8 cellular contexts compared by ENCODE assay signal in the genomic region with DNA sequence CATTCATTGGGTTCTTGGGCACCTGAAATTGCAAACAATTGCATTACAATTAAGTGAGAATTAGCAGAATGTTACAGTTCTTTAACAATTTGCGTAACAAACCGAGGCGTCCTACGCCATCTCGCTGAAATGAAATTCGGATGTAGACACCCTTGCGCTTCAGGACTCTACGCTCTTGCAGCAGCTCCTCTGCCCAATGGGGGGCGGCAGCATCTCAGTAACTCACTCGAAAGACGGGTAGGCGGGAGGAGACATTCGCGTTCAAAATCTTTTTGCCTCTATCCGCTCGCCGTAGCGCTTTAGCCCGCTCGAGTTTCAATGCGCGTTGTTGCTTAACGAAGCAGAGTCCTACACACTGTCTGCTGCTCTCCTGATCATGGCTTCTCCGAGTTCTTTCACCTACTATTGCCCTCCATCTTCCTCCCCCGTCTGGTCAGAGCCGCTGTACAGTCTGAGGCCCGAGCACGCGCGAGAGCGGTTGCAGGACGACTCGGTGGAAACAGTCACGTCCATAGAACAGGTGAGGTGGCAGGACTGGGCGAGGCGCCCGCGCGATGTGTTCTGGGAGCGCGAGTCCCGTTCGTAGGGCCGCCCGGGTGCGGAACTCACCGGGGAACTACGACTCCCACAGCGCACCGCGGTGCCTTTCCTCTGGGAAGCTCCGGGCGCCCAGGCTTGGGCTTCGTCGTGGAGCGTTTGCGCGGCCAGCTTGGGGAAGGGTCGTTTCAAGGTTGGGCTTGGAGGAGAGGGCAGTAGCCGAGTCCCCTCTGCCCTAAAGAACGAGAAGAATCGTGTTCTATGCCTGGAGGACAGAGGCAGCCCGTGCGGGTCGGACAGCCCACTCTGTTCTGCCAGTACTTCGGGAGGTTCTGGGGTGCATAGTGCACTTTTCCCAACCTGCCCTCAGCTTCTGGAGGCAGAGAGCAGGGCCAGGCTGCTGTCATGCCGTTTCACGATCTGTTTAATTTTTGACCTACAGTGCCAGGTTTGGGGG. TPM values are rescaled to one million over a fixed set of nuclear protein-coding genes. Genes with fewer than 3 reads are reported as not detected.
DNase-seq lines count a peak whose midpoint lies in the region; ATAC-seq and TF ChIP-seq lines count a peak whose summit lies in the region.

TSS of gene FNTB (plus strand) at position 318 of the 994 bp plus-strand sequence. CDS start at position 377, 59 bp downstream.

- DNase-seq in GM06990 (ENCODE audit: extremely low read depth, insufficient read length) = peak; percentile 96
- peak; percentile 93 for DNase-seq in HFF-Myc (ENCODE audit: extremely low read depth, low read depth)
- DNase-seq in MV-4-11 (lab: John Stamatoyannopoulos, UW) = peak; percentile 97
- DNase-seq in SK-MEL-5 (ENCODE audit: low read depth, low spot score) = peak; percentile 97
- peak; percentile 96 for DNase-seq in activated naive CD4-positive, alpha-beta T cell treated with anti-CD3 and anti-CD28 coated beads for 36 hours
- DNase-seq in substantia nigra (lab: John Stamatoyannopoulos, UW) = peak; percentile 73 to 99 (median 92)

- H3K4me1 ChIP-seq in gastroesophageal sphincter = peaks cover 0 to 35% (median 10%) of the 10 kb centered on the region in 3 donors
- H3K4me1 ChIP-seq in neutrophil (ENCODE audit: control insufficient read depth in 1 of 2, insufficient read depth in 1 of 2, low read depth in 1 of 2, low read length in 1 of 2) = peaks cover 47 to 51% of the 10 kb centered on the region in 2 experiments

- H3K9me3 Mint-ChIP-seq in activated naive CD4-positive, alpha-beta T cell treated with anti-CD3 and anti-CD28 coated beads for 36 hours = no peaks in the 10 kb centered on the region

- H3K27ac ChIP-seq in gastroesophageal sphincter (peak within 1 kb of the TSS; percentile 51 to 90 (median 88)), neutrophil (peak within 1 kb of the TSS; percentile 88), substantia nigra (ENCODE audit: low read depth, low read length, poor library complexity, severe bottlenecking) (peak within 1 kb of the TSS; percentile 91)

- CTCF ChIA-PET in activated naive CD4-positive, alpha-beta T cell treated with anti-CD3 and anti-CD28 coated beads for 36 hours (lab: Charles Lee) = interaction anchor here (0.6 to 3.6 kb wide), 11 partner anchors 8 to 460 kb away, joined by 3 to 17 read pairs (median 3); no protein-coding TSS in a partner anchor

- WGBS in gastroesophageal sphincter (ENCODE audit: low coverage in 1 of 2), 2 donors = 0% methylated on average over 7 to 14 of the region's 68 CpGs

- H3K9me3 ChIP-seq in gastroesophageal sphincter = no peaks in the 10 kb centered on the region
- no peaks in the 10 kb centered on the region for H3K9me3 ChIP-seq in neutrophil

- peak within 1 kb of the TSS; percentile 96 for H3K27ac Mint-ChIP-seq in activated naive CD4-positive, alpha-beta T cell treated with anti-CD3 and anti-CD28 coated beads for 36 hours

- ATAC-seq in gastroesophageal sphincter = peak; percentile 98

- peaks cover 7% of the 10 kb centered on the region for H3K36me3 Mint-ChIP-seq in activated naive CD4-positive, alpha-beta T cell treated with anti-CD3 and anti-CD28 coated beads for 36 hours (ENCODE audit: low read depth)

- peak in 1 of 2 donors; percentile 24 for TF ChIP-seq POLR2A in gastroesophageal sphincter (IDR thresholded peaks at IDR 0.05)

- peak within 1 kb of the TSS; percentile 98 for H3K4me3 ChIP-seq in GM06990 (replicated peaks; ENCODE audit: low read depth, low read length)
- peak within 1 kb of the TSS; percentile 80 for H3K4me3 ChIP-seq in HFF-Myc (replicated peaks; ENCODE audit: low read depth, low read length)
- peak within 1 kb of the TSS; percentile 64 to 81 for H3K4me3 ChIP-seq in gastroesophageal sphincter
- peak within 1 kb of the TSS; percentile 94 to 95 for H3K4me3 ChIP-seq in neutrophil (ENCODE audit: low read depth in 1 of 2, low read length in 1 of 2)

- H3K36me3 ChIP-seq in GM06990 (ENCODE audit: control insufficient read depth, insufficient read depth, low read length) (no peaks in the 10 kb centered on the region; the same call in 1 of the 2 replicates), gastroesophageal sphincter (no peaks in the 10 kb centered on the region), neutrophil (no peaks in the 10 kb centered on the region)

- intact Hi-C loops in activated naive CD4-positive, alpha-beta T cell treated with anti-CD3 and anti-CD28 coated beads for 36 hours (cut with micrococcal nuclease) = loop anchor here (1.0 to 10.0 kb wide), 12 partner anchors 33 to 1085 kb away; partner anchors contain the start of genes CHURC1, FUT8, HSPA2 and MAX

- peak; percentile 86 for TF ChIP-seq CTCF in GM06990 (IDR thresholded peaks at IDR 0.05; ENCODE audit: insufficient read depth, low read length, poor library complexity, severe bottlenecking)
- TF ChIP-seq CTCF in HFF-Myc (IDR thresholded peaks at IDR 0.05; ENCODE audit: low read depth, low read length, missing control alignments) = peak; percentile 82
- TF ChIP-seq CTCF in gastroesophageal sphincter (IDR thresholded peaks at IDR 0.05) = peak; percentile 55 to 89 (median 72)
- peak; percentile 92 for TF ChIP-seq CTCF in neutrophil (IDR thresholded peaks at IDR 0.05)

- TF ChIP-seq EP300 in gastroesophageal sphincter (IDR thresholded peaks at IDR 0.05) = no peak

- H3K27me3 Mint-ChIP-seq in activated naive CD4-positive, alpha-beta T cell treated with anti-CD3 and anti-CD28 coated beads for 36 hours (ENCODE audit: low read depth) = no peaks in the 10 kb centered on the region

- no peaks in the 10 kb centered on the region for H3K27me3 ChIP-seq in GM06990 (replicated peaks; ENCODE audit: control insufficient read depth, insufficient read depth, low read length)
- no peaks in the 10 kb centered on the region for H3K27me3 ChIP-seq in gastroesophageal sphincter
- no peaks in the 10 kb centered on the region for H3K27me3 ChIP-seq in neutrophil

- in situ Hi-C loops in SK-MEL-5 (cut with HindIII; ENCODE audit: low pct_unique_long_range_greater_than_20kb, low sequenced_read_pairs) = no loop called here

- H3K4me3 Mint-ChIP-seq in activated naive CD4-positive, alpha-beta T cell treated with anti-CD3 and anti-CD28 coated beads for 36 hours = peak within 1 kb of the TSS; percentile 93

- peaks cover 28% of the 10 kb centered on the region for H3K4me1 Mint-ChIP-seq in activated naive CD4-positive, alpha-beta T cell treated with anti-CD3 and anti-CD28 coated beads for 36 hours (ENCODE audit: low read depth)

RNA-seq across cellular contexts. Expression of gene FNTB, which starts in this region (rescaled TPM):
- 24.2 and 27.4 TPM in 2 replicates for total RNA-seq in SK-MEL-5 (2014; rRNA removed; shearing (Covaris generic))
- 46.4 and 53.9 TPM in 2 replicates for polyA plus RNA-seq in SK-MEL-5 (2015; cell fraction: cytosol; rRNA removed)
- polyA plus RNA-seq in SK-MEL-5 (2015; cell fraction: nucleus; rRNA removed) = 47.6 and 50.3 TPM in 2 replicates
- total RNA-seq in activated naive CD4-positive, alpha-beta T cell treated with anti-CD3 and anti-CD28 coated beads for 36 hours = 1 to 10 TPM; 7.9 to 10.0 TPM
- 10 to 100 TPM; 12.5 to 22.7 (median 17.2) TPM for total RNA-seq in gastroesophageal sphincter

Comparison
In these comparisons a context has a peak if more than half of its experiments do, and no peak if none do; other contexts are left out.
1. Peak in every context shown above with its lines: DNase-seq, ATAC-seq, H3K4me3 ChIP-seq and H3K27ac ChIP-seq.